8 cellular contexts compared by ENCODE assay signal in genomic region chr3:123201223-123201556, GRCh38. TPM values are rescaled to one million over a fixed set of nuclear protein-coding genes. Genes with fewer than 3 reads are reported as not detected.
DNase-seq lines count a peak whose midpoint lies in the region; ATAC-seq, FAIRE-seq and TF ChIP-seq lines count a peak whose summit lies in the region.

No MANE protein-coding gene starts in this region.

- no peaks in the 10 kb centered on the region for H3K27me3 ChIP-seq in HL-60 (ENCODE audit: insufficient read depth, poor library complexity, severe bottlenecking)
- H3K27me3 ChIP-seq in bronchial epithelial cell (ENCODE audit: control insufficient read depth, insufficient read depth, low read length): no peaks in the 10 kb centered on the region
- H3K27me3 ChIP-seq in mononuclear cell (ENCODE audit: insufficient read depth, low read length): no peaks in the 10 kb centered on the region

- peak overlapping the region; percentile 80 for H3K27ac ChIP-seq in 22Rv1
- H3K27ac ChIP-seq in HL-60 (replicated peaks): peak overlapping the region; percentile 67

- H3K36me3 ChIP-seq in bronchial epithelial cell (ENCODE audit: control insufficient read depth, insufficient read depth, low read length): no peaks in the 10 kb centered on the region

- no peak for TF ChIP-seq CTCF in 22Rv1 (IDR thresholded peaks at IDR 0.05)
- TF ChIP-seq CTCF in HL-60 (IDR thresholded peaks at IDR 0.05; ENCODE audit: insufficient read depth, low read length): no peak
- TF ChIP-seq CTCF in bronchial epithelial cell (IDR thresholded peaks at IDR 0.05; ENCODE audit: insufficient read depth, low read length, severe bottlenecking): no peak

- peaks cover 14% of the 10 kb centered on the region for H3K4me1 ChIP-seq in mononuclear cell (ENCODE audit: insufficient read depth, low read length)

- H3K4me3 ChIP-seq in HL-60 (replicated peaks; ENCODE audit: insufficient read depth, low read length) (peak overlapping the region; percentile 100), bronchial epithelial cell (ENCODE audit: low read depth, low read length) (peak overlapping the region; percentile 100), mononuclear cell (ENCODE audit: low read length) (peak overlapping the region; percentile 94)

- no peak for DNase-seq in HL-60 (ENCODE audit: low read depth in 1 of 2, low spot score in 1 of 2)
- no peak for DNase-seq in bronchial epithelial cell (ENCODE audit: low read depth)

- H3K9me3 ChIP-seq in mononuclear cell (ENCODE audit: low read depth, low read length): no peaks in the 10 kb centered on the region

- ATAC-seq in HG02623 (IDR thresholded peaks at IDR 0.05; ENCODE audit: unreplicated experiment) (no peak), GM18511 (IDR thresholded peaks at IDR 0.05; ENCODE audit: unreplicated experiment) (no peak), GM18498 (IDR thresholded peaks at IDR 0.05; ENCODE audit: unreplicated experiment) (no peak), HG02981 (IDR thresholded peaks at IDR 0.05; ENCODE audit: unreplicated experiment) (no peak)

- FAIRE-seq in bronchial epithelial cell (lab: Jason Lieb, UNC): no peak

RNA-seq across cellular contexts. Expression of gene SEC22A, which starts 0.6 kb away (rescaled TPM):
- total RNA-seq in bronchial epithelial cell (44.0 and 44.8 TPM in 2 replicates), mononuclear cell (20.9 TPM)
